In the genomic region with DNA sequence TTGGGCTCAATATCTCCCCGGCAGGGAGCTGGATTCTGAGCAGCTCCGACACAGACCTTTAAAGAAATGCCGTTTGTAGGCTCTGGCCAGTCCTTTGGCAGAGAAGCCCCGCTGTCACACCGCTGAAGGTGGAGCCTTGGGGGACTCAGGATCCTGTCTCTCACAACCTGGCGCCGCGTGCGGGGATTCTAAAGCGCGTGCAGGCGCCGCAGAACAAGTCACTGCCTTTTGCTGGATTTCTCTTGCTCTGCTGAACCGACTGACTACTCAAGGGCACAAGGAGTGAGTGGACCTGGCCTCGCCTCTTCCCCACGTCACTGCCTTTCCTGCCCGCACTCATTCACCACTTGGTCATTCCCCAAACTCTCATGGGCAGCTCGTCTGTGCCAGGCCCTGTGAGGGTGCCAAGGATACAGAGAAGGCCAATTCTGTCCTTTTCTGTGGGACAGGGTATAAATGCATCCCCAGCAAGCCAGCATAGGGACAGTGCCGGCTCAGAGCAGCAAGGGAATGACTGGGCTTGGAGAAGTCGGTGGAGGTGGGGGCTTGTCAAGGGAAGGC, we compare ENCODE assay signal across 23 cellular contexts.
DNase-seq lines count a peak whose midpoint lies in the region; ATAC-seq, FAIRE-seq and TF ChIP-seq lines count a peak whose summit lies in the region.
"Had no signal": no experiment of that assay in that cellular context is flagged by ENCODE, and none has a peak within 500 bp of the region (broad histone marks: within the 10 kb centered on the region; RNA-seq: fewer than 3 reads in every experiment).

No MANE protein-coding gene starts in this region.

- in situ Hi-C loops in transverse colon (cut with MboI; ENCODE audit: low pct_ligation_motif_present in 1 of 4, low pct_unique_long_range_greater_than_20kb in 1 of 4, low sequenced_read_pairs in 3 of 4), result no loop called here
- in situ Hi-C loops in HepG2 (cut with HindIII; ENCODE audit: extremely low pct_ligation_motif_present, low pct_unique_long_range_greater_than_20kb), result no loop called here

- TF ChIP-seq CTCF in transverse colon (IDR thresholded peaks at IDR 0.05) (no peak), HepG2 (CRISPR knock-in tag; IDR thresholded peaks at IDR 0.05) (no peak)

- H3K4me3 ChIP-seq in Karpas-422 (ENCODE audit: low read length), result no peak overlapping the region
- H3K4me3 ChIP-seq in mesendoderm (ENCODE audit: low read length), result no peak overlapping the region
- no peak overlapping the region for H3K4me3 ChIP-seq in transverse colon
- no peak overlapping the region for H3K4me3 ChIP-seq in HepG2 (replicated peaks in 1 of 3; ENCODE audit: insufficient read depth in 1 of 3, low read depth in 2 of 3, low read length in 3 of 3)
- H3K4me3 ChIP-seq: hepatocyte, lung, sigmoid colon, uterus had no signal

- POLR2A ChIA-PET in HepG2 (lab: Yijun Ruan, JAX), result no interaction called here

- no peak overlapping the region for H2BK5ac ChIP-seq in mesendoderm (ENCODE audit: low read length)

- peak overlapping the region; percentile 30 for H2AK5ac ChIP-seq in mesendoderm (ENCODE audit: low read length)

- intact Hi-C loops in transverse colon (cut with DNase I; ENCODE audit: low total_unique reads) (no loop called here), HepG2 (cut with micrococcal nuclease; ENCODE audit: unreplicated experiment) (no loop called here)

- no peaks in the 10 kb centered on the region for H3K9me3 ChIP-seq in Karpas-422 (ENCODE audit: low read length)
- H3K9me3 ChIP-seq in transverse colon, result no peaks in the 10 kb centered on the region
- H3K9me3 ChIP-seq in HepG2 (ENCODE audit: low read length), result no peaks in the 10 kb centered on the region
- H3K9me3 ChIP-seq: sigmoid colon, uterus had no signal

- H3K27ac ChIP-seq in Karpas-422 (ENCODE audit: low read length), result peak overlapping the region; percentile 80; the same call in 1 of the 2 replicates
- no peak overlapping the region for H3K27ac ChIP-seq in mesendoderm (ENCODE audit: low read depth, low read length)
- no peak overlapping the region for H3K27ac ChIP-seq in transverse colon
- no peak overlapping the region for H3K27ac ChIP-seq in HepG2 (ENCODE audit: extremely low read length, insufficient read depth, low read length)
- H3K27ac ChIP-seq: hepatocyte, sigmoid colon, uterus had no signal

- no peak for TF ChIP-seq RAD21 in HepG2 (CRISPR knock-in tag; IDR thresholded peaks at IDR 0.05)

- WGBS in mesendoderm (ENCODE audit: extremely low coverage, insufficient coverage, low lambda C conversion rate), result no CpG with 5 or more reads among the region's 20 CpGs
- 92 to 100% methylated on average over 3 to 20 of the region's 20 CpGs for WGBS in transverse colon (ENCODE audit: low coverage in 1 of 2), 2 donors
- 97% methylated on average over 20 of the region's 20 CpGs for WGBS in HepG2 (ENCODE audit: low lambda C conversion rate)

- H2BK120ac ChIP-seq in mesendoderm (ENCODE audit: low read depth, low read length), result no peak overlapping the region

- H3K79me2 ChIP-seq in Karpas-422 (ENCODE audit: low read length) (no peaks in the 10 kb centered on the region), mesendoderm (ENCODE audit: control insufficient read depth, insufficient read depth, low read length) (no peaks in the 10 kb centered on the region), HepG2 (ENCODE audit: insufficient read depth, low read length) (no peaks in the 10 kb centered on the region)
- H3K79me2 ChIP-seq: hepatocyte had no signal

- no peaks in the 10 kb centered on the region for H3K4me1 Mint-ChIP-seq in stimulated activated effector memory CD8-positive, alpha-beta T cell treated with anti-CD3 and anti-CD28 coated beads, Interleukin-12 subunit alpha, Interleukin-12 subunit beta, amount 100 ng/mL, for 72 hours
- H3K4me1 Mint-ChIP-seq: activated naive CD4-positive, alpha-beta T cell treated with anti-CD3 and anti-CD28 coated beads, Interleukin-2, amount 10 ng/mL, durations not matched to agents 7 days and 5 days; central memory CD8-positive, alpha-beta T cell had no signal

- no peaks in the 10 kb centered on the region for H3K79me1 ChIP-seq in mesendoderm (ENCODE audit: low read length)

- H4K8ac ChIP-seq in mesendoderm (ENCODE audit: low read depth, low read length), result no peak overlapping the region

- peak overlapping the region; percentile 67 for H3K27ac Mint-ChIP-seq in stimulated activated effector memory CD8-positive, alpha-beta T cell treated with anti-CD3 and anti-CD28 coated beads, Interleukin-12 subunit alpha, Interleukin-12 subunit beta, amount 100 ng/mL, for 72 hours
- H3K27ac Mint-ChIP-seq: activated naive CD4-positive, alpha-beta T cell treated with anti-CD3 and anti-CD28 coated beads, Interleukin-2, amount 10 ng/mL, durations not matched to agents 7 days and 5 days; activated T-cell treated with anti-CD3 and anti-CD28 coated beads, Interleukin-2, amount 50 U/mL, for 24 hours had no signal

- H3K4me1 ChIP-seq in Karpas-422 (ENCODE audit: low read length), result peaks cover 30% of the 10 kb centered on the region
- peaks cover 22% of the 10 kb centered on the region for H3K4me1 ChIP-seq in mesendoderm (ENCODE audit: control insufficient read depth, low read depth, low read length)
- no peaks in the 10 kb centered on the region for H3K4me1 ChIP-seq in transverse colon
- no peaks in the 10 kb centered on the region for H3K4me1 ChIP-seq in HepG2 (ENCODE audit: insufficient read depth, low read length)
- H3K4me1 ChIP-seq: sigmoid colon, uterus had no signal

- H3K27me3 ChIP-seq in Karpas-422 (ENCODE audit: low read length), result no peaks in the 10 kb centered on the region
- no peaks in the 10 kb centered on the region for H3K27me3 ChIP-seq in mesendoderm (ENCODE audit: insufficient read depth, low read length, poor library complexity)
- H3K27me3 ChIP-seq in transverse colon, result no peaks in the 10 kb centered on the region
- no peaks in the 10 kb centered on the region for H3K27me3 ChIP-seq in HepG2 (ENCODE audit: control insufficient read depth in 1 of 2, insufficient read depth in 2 of 2, low read length in 2 of 2)
- H3K27me3 ChIP-seq: hepatocyte, sigmoid colon, uterus had no signal

- no TSS peak for BruUV-seq in HepG2 (replicated peaks; lab: Mats Ljungman, UMichigan)

- peaks cover 8% of the 10 kb centered on the region for H3K36me3 Mint-ChIP-seq in stimulated activated effector memory CD8-positive, alpha-beta T cell treated with anti-CD3 and anti-CD28 coated beads, Interleukin-12 subunit alpha, Interleukin-12 subunit beta, amount 100 ng/mL, for 72 hours
- H3K36me3 Mint-ChIP-seq: activated naive CD4-positive, alpha-beta T cell treated with anti-CD3 and anti-CD28 coated beads, Interleukin-2, amount 10 ng/mL, durations not matched to agents 7 days and 5 days had no signal

- no peak overlapping the region for H3K23ac ChIP-seq in mesendoderm (ENCODE audit: low read length)

- CTCF ChIA-PET in HepG2 (lab: Yijun Ruan, JAX; ENCODE audit: low intra/inter-chr PET ratio, low total read pairs), result no interaction called here

- H3K36me3 ChIP-seq in Karpas-422 (ENCODE audit: insufficient read depth, low read length) (no peaks in the 10 kb centered on the region; the same call in 1 of the 2 replicates), mesendoderm (ENCODE audit: control insufficient read depth, insufficient read depth, low read length) (no peaks in the 10 kb centered on the region), transverse colon (peaks cover 0 to 4% (median 0%) of the 10 kb centered on the region in 4 donors), HepG2 (replicated peaks in 1 of 2; ENCODE audit: control insufficient read depth in 1 of 2, insufficient read depth in 2 of 2, low read length in 2 of 2) (peaks cover 7 to 47% of the 10 kb centered on the region in 2 experiments; a peak in 4 of 5 replicates)
- H3K36me3 ChIP-seq: uterus had no signal

- peak overlapping the region; percentile 56 for H3K56ac ChIP-seq in mesendoderm (ENCODE audit: low read length)

- H4K5ac ChIP-seq in mesendoderm (ENCODE audit: low read length), result no peak overlapping the region

- H3K9me2 ChIP-seq in Karpas-422 (replicated peaks; ENCODE audit: insufficient read depth, low read length), result no peaks in the 10 kb centered on the region

- H3K18ac ChIP-seq in mesendoderm (ENCODE audit: low read length), result no peak overlapping the region

- H3K4me2 ChIP-seq in Karpas-422 (ENCODE audit: low read depth, low read length, poor library complexity, severe bottlenecking) (no peak overlapping the region), mesendoderm (ENCODE audit: low read length) (no peak overlapping the region), HepG2 (ENCODE audit: low read depth, low read length) (no peak overlapping the region)
- H3K4me2 ChIP-seq: hepatocyte had no signal

- no peaks in the 10 kb centered on the region for H3K9me3 Mint-ChIP-seq in stimulated activated effector memory CD8-positive, alpha-beta T cell treated with anti-CD3 and anti-CD28 coated beads, Interleukin-12 subunit alpha, Interleukin-12 subunit beta, amount 100 ng/mL, for 72 hours
- H3K9me3 Mint-ChIP-seq: activated T-cell treated with anti-CD3 and anti-CD28 coated beads, Interleukin-2, amount 50 U/mL, for 24 hours; central memory CD8-positive, alpha-beta T cell had no signal

- H3K4ac ChIP-seq in mesendoderm (ENCODE audit: low read depth, low read length), result no peak overlapping the region

- H4K20me1 ChIP-seq in Karpas-422 (ENCODE audit: insufficient read depth, low read depth, low read length), result no peaks in the 10 kb centered on the region
- H4K20me1 ChIP-seq in HepG2 (ENCODE audit: insufficient read depth, low read length), result no peaks in the 10 kb centered on the region

- no peak overlapping the region for H3K4me3 Mint-ChIP-seq in stimulated activated effector memory CD8-positive, alpha-beta T cell treated with anti-CD3 and anti-CD28 coated beads, Interleukin-12 subunit alpha, Interleukin-12 subunit beta, amount 100 ng/mL, for 72 hours
- H3K4me3 Mint-ChIP-seq: activated naive CD4-positive, alpha-beta T cell treated with anti-CD3 and anti-CD28 coated beads, Interleukin-2, amount 10 ng/mL, durations not matched to agents 7 days and 5 days; activated T-cell treated with anti-CD3 and anti-CD28 coated beads, Interleukin-2, amount 50 U/mL, for 24 hours; central memory CD8-positive, alpha-beta T cell had no signal

- no peak for TF ChIP-seq EP300 in transverse colon (IDR thresholded peaks at IDR 0.05; ENCODE audit: low read depth)
- no peak for TF ChIP-seq EP300 in HepG2 (IDR thresholded peaks at IDR 0.05; ENCODE audit: low read depth in 2 of 2, low read length in 2 of 2)
- no peak for TF ChIP-seq EP300 in HepG2 (CRISPR knock-in tag; IDR thresholded peaks at IDR 0.05; ENCODE audit: borderline replicate concordance)

- ATAC-seq in stimulated activated effector memory CD8-positive, alpha-beta T cell treated with anti-CD3 and anti-CD28 coated beads, Interleukin-12 subunit alpha, Interleukin-12 subunit beta, amount 100 ng/mL, for 72 hours, result no peak
- ATAC-seq in HepG2, result no peak

- H2BK15ac ChIP-seq in mesendoderm (replicated peaks; ENCODE audit: low read depth), result no peak overlapping the region

- H2AFZ ChIP-seq in Karpas-422 (ENCODE audit: low read length) (no peak overlapping the region), HepG2 (ENCODE audit: low read length) (no peak overlapping the region)
- H2AFZ ChIP-seq: hepatocyte had no signal

- TF ChIP-seq POLR2A in transverse colon (IDR thresholded peaks at IDR 0.05) (no peak), HepG2 (IDR thresholded peaks at IDR 0.05; ENCODE audit: insufficient read depth in 1 of 2, low read depth in 2 of 2, low read length in 2 of 2) (no peak)

- DNase-seq in Karpas-422 (no peak), cerebellum (ENCODE audit: low spot score) (peak; percentile 13), mesendoderm (no peak), AML-193 (lab: John Stamatoyannopoulos, UW) (no peak), transverse colon (no peak), HepG2 (ENCODE audit: low spot score) (no peak)
- no peak for DNase-seq in stimulated activated effector memory CD8-positive, alpha-beta T cell treated with anti-CD3 and anti-CD28 coated beads, Interleukin-12 subunit alpha, Interleukin-12 subunit beta, amount 100 ng/mL, for 72 hours (ENCODE audit: low spot score in 2 of 2)
- DNase-seq: activated CD4-positive, CD25-positive, alpha-beta regulatory T cell treated with anti-CD3 and anti-CD28 coated beads, Interleukin-2, amount 50 U/mL, for 72 hours; activated CD8-positive, alpha-beta memory T cell treated with anti-CD3 and anti-CD28 coated beads for 24 hours; activated naive CD4-positive, alpha-beta T cell treated with anti-CD3 and anti-CD28 coated beads, Interleukin-2, amount 10 ng/mL, durations not matched to agents 7 days and 5 days; activated T-cell treated with anti-CD3 and anti-CD28 coated beads, Interleukin-2, amount 50 U/mL, for 24 hours; DMS79 treated with DMSO at 0.1 percent for 48 hours; MV-4-11; NCI-H1694; NCI-H748 treated with DMSO at 0.1 percent for 48 hours; T1000; uterus had no signal

- no peak overlapping the region for H3K9ac ChIP-seq in Karpas-422 (ENCODE audit: low read length)
- H3K9ac ChIP-seq in mesendoderm (ENCODE audit: low read length), result no peak overlapping the region
- no peak overlapping the region for H3K9ac ChIP-seq in HepG2 (ENCODE audit: insufficient read depth, low read depth, low read length)

- no peak for FAIRE-seq in HepG2 (lab: Jason Lieb, UNC)
- FAIRE-seq: GM12891, HTR-8/SVneo had no signal
